ENCODE assay signal across 26 cellular contexts in genomic region chr21:8991088-8991907, GRCh38.
DNase-seq lines count a peak whose midpoint lies in the region; ATAC-seq, FAIRE-seq and TF ChIP-seq lines count a peak whose summit lies in the region.
"Had no signal": no experiment of that assay in that cellular context is flagged by ENCODE, and none has a peak within 500 bp of the region (broad histone marks: within the 10 kb centered on the region; RNA-seq: fewer than 3 reads in every experiment).

No MANE protein-coding gene starts in this region.

- H3K27me3 ChIP-seq in MG63, result peaks cover 2% of the 10 kb centered on the region; the same call in 1 of the 2 replicates
- H3K27me3 ChIP-seq in astrocyte (ENCODE audit: insufficient read depth, low read length), result no peaks in the 10 kb centered on the region
- peaks cover 0 to 2% (median 0%) of the 10 kb centered on the region in 4 donors for H3K27me3 ChIP-seq in upper lobe of left lung
- H3K27me3 ChIP-seq: foreskin keratinocyte had no signal

- no peak overlapping the region for H3K4me2 ChIP-seq in astrocyte (ENCODE audit: low read length)

- no peaks in the 10 kb centered on the region for H3K36me3 ChIP-seq in MG63
- no peaks in the 10 kb centered on the region for H3K36me3 ChIP-seq in astrocyte (ENCODE audit: insufficient read depth, low read length)
- no peaks in the 10 kb centered on the region for H3K36me3 ChIP-seq in upper lobe of left lung
- H3K36me3 ChIP-seq: stomach, upper lobe of right lung had no signal

- no peaks in the 10 kb centered on the region for H3K79me2 ChIP-seq in astrocyte (ENCODE audit: insufficient read depth, low read length)

- H3K4me1 Mint-ChIP-seq in astrocyte (ENCODE audit: low read depth, unreplicated experiment), result no peaks in the 10 kb centered on the region
- H3K4me1 Mint-ChIP-seq: activated naive CD8-positive, alpha-beta T cell treated with anti-CD3 and anti-CD28 coated beads, Interleukin-2, amount 10 ng/mL, durations not matched to agents 7 days and 5 days; brain; mesothelial cell of epicardium; nephron progenitor cell had no signal

- DNase-seq in Daoy (ENCODE audit: low read depth), result peak; percentile 97
- peak; percentile 80 for DNase-seq in MG63
- DNase-seq in astrocyte (ENCODE audit: low read depth), result peak; percentile 49
- peak; percentile 71 for DNase-seq in islet precursor cell
- DNase-seq in G401 (ENCODE audit: low spot score), result no peak
- DNase-seq in upper lobe of left lung, result no peak
- DNase-seq in GF-D8 (lab: John Stamatoyannopoulos, UW), result no peak
- DNase-seq: activated CD4-positive, alpha-beta T cell treated with anti-CD3 and anti-CD28 coated beads for 1 hour; activated naive CD8-positive, alpha-beta T cell treated with anti-CD3 and anti-CD28 coated beads, Interleukin-2, amount 10 ng/mL, durations not matched to agents 7 days and 5 days; AML-193; Caco-2; foreskin keratinocyte; KG1; left cardiac atrium; NCI-H1092; NCI-H2081 treated with DMSO at 0.1 percent for 48 hours; NCI-H774; nephron progenitor cell; small intestine; stimulated activated CD4-positive, alpha-beta T cell treated with anti-CD3 and anti-CD28 coated beads, Interleukin-4, amount 100 ng/mL, for 1 hour; stomach; upper lobe of right lung had no signal

- H3K9me3 ChIP-seq in MG63, result 0 out of 2 replicates have a peak, but pooled peaks cover 2% of the 10 kb centered on the region
- peaks cover 34% of the 10 kb centered on the region for H3K9me3 ChIP-seq in astrocyte (ENCODE audit: insufficient read depth, low read depth, low read length)
- H3K9me3 ChIP-seq in upper lobe of left lung, result peaks cover 0 to 6% (median 4%) of the 10 kb centered on the region in 4 donors
- H3K9me3 ChIP-seq: upper lobe of right lung had no signal

- H2AFZ ChIP-seq in astrocyte (ENCODE audit: low read depth, low read length), result no peak overlapping the region

- ATAC-seq in upper lobe of left lung (ENCODE audit: low FRiP score in 2 of 2), result no peak
- no peak for ATAC-seq in GM18867 (IDR thresholded peaks at IDR 0.05; ENCODE audit: unreplicated experiment)

- H3K27ac ChIP-seq in astrocyte (ENCODE audit: low read depth, low read length), result no peak overlapping the region
- H3K27ac ChIP-seq in upper lobe of left lung, result no peak overlapping the region
- H3K27ac ChIP-seq: foreskin keratinocyte, stomach, upper lobe of right lung had no signal

- no peak overlapping the region for H3K4me3 Mint-ChIP-seq in astrocyte (ENCODE audit: unreplicated experiment)
- H3K4me3 Mint-ChIP-seq: activated naive CD8-positive, alpha-beta T cell treated with anti-CD3 and anti-CD28 coated beads, Interleukin-2, amount 10 ng/mL, durations not matched to agents 7 days and 5 days; brain; mesothelial cell of epicardium; nephron progenitor cell had no signal

- no peak for TF ChIP-seq EP300 in upper lobe of left lung (IDR thresholded peaks at IDR 0.05)

- no peaks in the 10 kb centered on the region for H3K27me3 Mint-ChIP-seq in astrocyte (ENCODE audit: low read depth, unreplicated experiment)
- H3K27me3 Mint-ChIP-seq: activated naive CD8-positive, alpha-beta T cell treated with anti-CD3 and anti-CD28 coated beads, Interleukin-2, amount 10 ng/mL, durations not matched to agents 7 days and 5 days; brain; progenitor cell of endocrine pancreas had no signal

- FAIRE-seq in astrocyte (lab: Jason Lieb, UNC), result no peak
- FAIRE-seq: small intestine had no signal

- peaks cover 48% of the 10 kb centered on the region for H3K9me3 Mint-ChIP-seq in astrocyte (ENCODE audit: unreplicated experiment)

- no peaks in the 10 kb centered on the region for H3K4me1 ChIP-seq in astrocyte (ENCODE audit: insufficient read depth, low read length)
- H3K4me1 ChIP-seq in upper lobe of left lung, result no peaks in the 10 kb centered on the region
- H3K4me1 ChIP-seq: Caco-2, foreskin keratinocyte, stomach, upper lobe of right lung had no signal

- H3K4me3 ChIP-seq in MG63, result no peak overlapping the region
- H3K4me3 ChIP-seq in astrocyte (ENCODE audit: insufficient read depth, low read depth, low read length), result no peak overlapping the region
- no peak overlapping the region for H3K4me3 ChIP-seq in upper lobe of left lung
- H3K4me3 ChIP-seq: stomach, upper lobe of right lung had no signal

- 60% methylated on average over 14 of the region's 14 CpGs for WGBS in upper lobe of left lung, 2 donors

- in situ Hi-C loops in G401 (cut with HindIII; ENCODE audit: low sequenced_read_pairs), result no loop called here

- H3K36me3 Mint-ChIP-seq in astrocyte (ENCODE audit: low read depth, unreplicated experiment), result no peaks in the 10 kb centered on the region
- H3K36me3 Mint-ChIP-seq: activated naive CD8-positive, alpha-beta T cell treated with anti-CD3 and anti-CD28 coated beads, Interleukin-2, amount 10 ng/mL, durations not matched to agents 7 days and 5 days; brain had no signal

- no peak for TF ChIP-seq POLR2A in upper lobe of left lung (IDR thresholded peaks at IDR 0.05)

- no peaks in the 10 kb centered on the region for H4K20me1 ChIP-seq in astrocyte (ENCODE audit: insufficient read depth, low read length)

- TF ChIP-seq CTCF in astrocyte (IDR thresholded peaks at IDR 0.05; ENCODE audit: insufficient read depth, low read depth, low read length), result no peak
- no peak for TF ChIP-seq CTCF in upper lobe of left lung (IDR thresholded peaks at IDR 0.05)

- H3K27ac Mint-ChIP-seq in astrocyte (ENCODE audit: unreplicated experiment), result no peak overlapping the region
- H3K27ac Mint-ChIP-seq: activated naive CD8-positive, alpha-beta T cell treated with anti-CD3 and anti-CD28 coated beads, Interleukin-2, amount 10 ng/mL, durations not matched to agents 7 days and 5 days; brain; mesothelial cell of epicardium; nephron progenitor cell; progenitor cell of endocrine pancreas had no signal

- no peak overlapping the region for H3K9ac ChIP-seq in astrocyte (ENCODE audit: low read length)

Comparison
In these comparisons a context has a peak if more than half of its experiments do, and no peak if none do; other contexts are left out.
1. DNase-seq: peak in Daoy (single experiment), MG63 (single experiment), astrocyte (single experiment) and islet precursor cell (single experiment); none in G401 (single experiment), upper lobe of left lung (0 of 2) and GF-D8 (single experiment).